19 cellular contexts compared by ENCODE assay signal in genomic region chr16:53840472-53840871, GRCh38.
DNase-seq lines count a peak whose midpoint lies in the region; ATAC-seq and TF ChIP-seq lines count a peak whose summit lies in the region.
"Had no signal": no experiment of that assay in that cellular context is flagged by ENCODE, and none has a peak within 500 bp of the region (broad histone marks: within the 10 kb centered on the region; RNA-seq: fewer than 3 reads in every experiment).

No MANE protein-coding gene starts in this region.

- ATAC-seq in GM18868 (IDR thresholded peaks at IDR 0.05; ENCODE audit: unreplicated experiment) (peak; percentile 90), HG02610 (IDR thresholded peaks at IDR 0.05; ENCODE audit: unreplicated experiment) (peak; percentile 86), HG03378 (IDR thresholded peaks at IDR 0.05; ENCODE audit: unreplicated experiment) (peak; percentile 56), left lobe of liver (peak; percentile 58), SK-N-SH treated with all-trans-retinoic acid at 6 μM for 48 hours (no peak)
- ATAC-seq: activated T-cell treated with anti-CD3 and anti-CD28 coated beads, Interleukin-2, amount 50 U/mL, for 4 hours had no signal

- no peaks in the 10 kb centered on the region for H3K36me3 ChIP-seq in thyroid gland

- TF ChIP-seq CTCF in thyroid gland (IDR thresholded peaks at IDR 0.05), result no peak

- no peak for TF ChIP-seq POLR2A in thyroid gland (IDR thresholded peaks at IDR 0.05)

- peaks cover 10 to 18% of the 10 kb centered on the region in 2 donors for H3K4me1 ChIP-seq in thyroid gland

- intact Hi-C loops in thyroid gland (cut with DNase I), result no loop called here

- no peaks in the 10 kb centered on the region for H3K9me3 ChIP-seq in thyroid gland

- H3K27me3 ChIP-seq in thyroid gland, result no peaks in the 10 kb centered on the region

- H3K4me3 ChIP-seq in thyroid gland (replicated peaks in 1 of 3), result no peak overlapping the region

- DNase-seq in left lobe of liver (ENCODE audit: low spot score) (no peak), thyroid gland (no peak), dedifferentiated amniotic fluid mesenchymal stem cell (ENCODE audit: extremely low spot score) (no peak)
- no peak for DNase-seq in activated T-cell treated with anti-CD3 and anti-CD28 coated beads, Interleukin-2, amount 50 U/mL, for 48 hours
- DNase-seq: activated CD4-positive, alpha-beta T cell treated with anti-CD3 and anti-CD28 coated beads for 4 hours; activated T-cell treated with anti-CD3 and anti-CD28 coated beads, Interleukin-2, amount 50 U/mL, for 4 hours; cerebellar nuclear complex; H9; islet precursor cell; KBM-7; NCI-H146; NCI-H524; RPMI8226; stimulated activated CD4-positive, alpha-beta T cell treated with anti-CD3 and anti-CD28 coated beads, Interleukin-1b, Interleukin-23, amount 100 ng/mL, for 48 hours; trophoblast cell had no signal

- 49 to 68% methylated on average over 4 of the region's 4 CpGs for WGBS in thyroid gland, 2 donors

- H3K27ac ChIP-seq in thyroid gland, result no peak overlapping the region

TF ChIP-seq in SK-N-SH treated with all-trans-retinoic acid at 6 μM for 48 hours, 23 proteins besides CTCF, POLR2A, EP300 and RAD21:
- no peak for TF ChIP-seq BACH2 (CRISPR knock-in tag; IDR thresholded peaks at IDR 0.05; ENCODE audit: borderline replicate concordance)
- no peak for TF ChIP-seq OSR1 (CRISPR knock-in tag; IDR thresholded peaks at IDR 0.05)
- TF ChIP-seq ZFP3 (CRISPR knock-in tag; IDR thresholded peaks at IDR 0.05), result no peak
- TF ChIP-seq ZFP30 (CRISPR knock-in tag; IDR thresholded peaks at IDR 0.05), result no peak
- no peak for TF ChIP-seq TSHZ2 (CRISPR knock-in tag; IDR thresholded peaks at IDR 0.05)
- no peak for TF ChIP-seq ISL1 (CRISPR knock-in tag; IDR thresholded peaks at IDR 0.05)
- TF ChIP-seq ZNF70 (CRISPR knock-in tag; IDR thresholded peaks at IDR 0.05), result no peak
- no peak for TF ChIP-seq ZNF565 (CRISPR knock-in tag; conservative IDR thresholded peaks at IDR 0.05; ENCODE audit: low read depth)
- no peak for TF ChIP-seq SNAI2 (CRISPR knock-in tag; IDR thresholded peaks at IDR 0.05)
- no peak for TF ChIP-seq ESRRG (CRISPR knock-in tag; IDR thresholded peaks at IDR 0.05)
- no peak for TF ChIP-seq ZC3H10 (CRISPR knock-in tag; IDR thresholded peaks at IDR 0.05)
- TF ChIP-seq TCF4 (CRISPR knock-in tag; IDR thresholded peaks at IDR 0.05; ENCODE audit: borderline replicate concordance), result no peak
- TF ChIP-seq POU6F1 (CRISPR knock-in tag; IDR thresholded peaks at IDR 0.05; ENCODE audit: borderline replicate concordance, low read depth), result no peak
